In genomic region chr5:151082976-151083651, GRCh38 we compare ENCODE assay signal across 8 cellular contexts. TPM values are rescaled to one million over a fixed set of nuclear protein-coding genes. Genes with fewer than 3 reads are reported as not detected.
A peak's percentile ranks its signal among the peaks of the same experiment; 100 is the strongest.
DNase-seq lines count a peak whose midpoint lies in the region; ATAC-seq and TF ChIP-seq lines count a peak whose summit lies in the region.

No MANE protein-coding gene starts in this region.

- H3K79me2 ChIP-seq in DOHH2 (ENCODE audit: control insufficient read depth, low read length): peaks cover 42% of the 10 kb centered on the region

- peaks cover 27 to 28% of the 10 kb centered on the region in 2 donors for H3K36me3 Mint-ChIP-seq in activated naive CD4-positive, alpha-beta T cell treated with anti-CD3 and anti-CD28 coated beads, Interleukin-2, amount 50 U/mL, for 72 hours

- H3K36me3 ChIP-seq in DOHH2 (ENCODE audit: control insufficient read depth, low read length) (peaks cover 19% of the 10 kb centered on the region), Peyer's patch (peaks cover 0 to 3% (median 0%) of the 10 kb centered on the region in 3 donors), neutrophil (peaks cover 8% of the 10 kb centered on the region)

- no peak overlapping the region for H3K4me3 ChIP-seq in DOHH2 (ENCODE audit: low read length)
- no peak overlapping the region for H3K4me3 ChIP-seq in Peyer's patch
- H3K4me3 ChIP-seq in neutrophil (ENCODE audit: low read depth in 1 of 2, low read length in 1 of 2): no peak overlapping the region

- H3K9me2 ChIP-seq in DOHH2 (replicated peaks; ENCODE audit: control insufficient read depth, low read length): no peaks in the 10 kb centered on the region

- H3K9me3 ChIP-seq in DOHH2 (ENCODE audit: control insufficient read depth, insufficient read depth, low read length) (no peaks in the 10 kb centered on the region), Peyer's patch (no peaks in the 10 kb centered on the region), neutrophil (no peaks in the 10 kb centered on the region)

- H3F3A ChIP-seq in DOHH2 (ENCODE audit: control insufficient read depth, insufficient read depth): peaks cover 3% of the 10 kb centered on the region; the same call in 1 of the 2 replicates

- H3K4me1 ChIP-seq in DOHH2 (ENCODE audit: control insufficient read depth, low read length) (peaks cover 69% of the 10 kb centered on the region), Peyer's patch (peaks cover 13 to 73% (median 40%) of the 10 kb centered on the region in 4 donors), neutrophil (ENCODE audit: control insufficient read depth in 1 of 2, insufficient read depth in 1 of 2, low read depth in 1 of 2, low read length in 1 of 2) (peaks cover 71 to 73% of the 10 kb centered on the region in 2 experiments)

- H3K27me3 ChIP-seq in DOHH2 (ENCODE audit: control insufficient read depth, low read length) (no peaks in the 10 kb centered on the region), Peyer's patch (no peaks in the 10 kb centered on the region), neutrophil (no peaks in the 10 kb centered on the region)

- peak; percentile 30 to 45 for ATAC-seq in activated naive CD4-positive, alpha-beta T cell treated with anti-CD3 and anti-CD28 coated beads, Interleukin-2, amount 50 U/mL, for 72 hours
- no peak for ATAC-seq in HG02970 (IDR thresholded peaks at IDR 0.05; ENCODE audit: low FRiP score, unreplicated experiment)
- ATAC-seq in HG03139 (IDR thresholded peaks at IDR 0.05; ENCODE audit: unreplicated experiment): no peak

- peak in 1 of 2 donors; percentile 72 for TF ChIP-seq POLR2A in Peyer's patch (IDR thresholded peaks at IDR 0.05)

- no peak overlapping the region for H3K27ac ChIP-seq in DOHH2 (ENCODE audit: low read depth, low read length)
- H3K27ac ChIP-seq in Peyer's patch: peak overlapping the region; percentile 97 to 100 (median 98)
- H3K27ac ChIP-seq in neutrophil: peak overlapping the region; percentile 100

- peaks cover under 1% of the 10 kb centered on the region; the same call in 1 of the 2 replicates for H4K20me1 ChIP-seq in DOHH2 (ENCODE audit: control insufficient read depth, insufficient read depth, low read depth, low read length)

- H3K27ac Mint-ChIP-seq in activated naive CD4-positive, alpha-beta T cell treated with anti-CD3 and anti-CD28 coated beads, Interleukin-2, amount 50 U/mL, for 72 hours: peak overlapping the region; percentile 76 to 77

- peak overlapping the region; percentile 73 for H3K4me2 ChIP-seq in DOHH2 (ENCODE audit: low read length)

- TF ChIP-seq CTCF in DOHH2 (IDR thresholded peaks at IDR 0.05; ENCODE audit: low read depth, low read length, poor library complexity, severe bottlenecking) (no peak), Peyer's patch (IDR thresholded peaks at IDR 0.05) (no peak), neutrophil (IDR thresholded peaks at IDR 0.05) (no peak)

- DNase-seq in Peyer's patch: peak in 2 of 3 donors; percentile 75 to 84
- DNase-seq in activated naive CD4-positive, alpha-beta T cell treated with anti-CD3 and anti-CD28 coated beads, Interleukin-2, amount 50 U/mL, for 72 hours (ENCODE audit: low spot score in 2 of 2): peak; percentile 52 to 78
- no peak for DNase-seq in superior temporal gyrus (ENCODE audit: extremely low spot score)
- no peak for DNase-seq in NCI-H446 treated with DMSO at 0.1 percent for 48 hours (lab: John Stamatoyannopoulos, UW)

- H3K9me3 Mint-ChIP-seq in activated naive CD4-positive, alpha-beta T cell treated with anti-CD3 and anti-CD28 coated beads, Interleukin-2, amount 50 U/mL, for 72 hours: no peaks in the 10 kb centered on the region

RNA-seq across cellular contexts. Expression of gene TNIP1, which starts 2.3 kb away (rescaled TPM):
- total RNA-seq in Peyer's patch: 100 to 1,000 TPM; 191 to 352 (median 266) TPM
- 100 to 1,000 TPM; 221 to 276 TPM for total RNA-seq in activated naive CD4-positive, alpha-beta T cell treated with anti-CD3 and anti-CD28 coated beads, Interleukin-2, amount 50 U/mL, for 72 hours

Comparison
In these comparisons a context has a peak if more than half of its experiments do, and no peak if none do; other contexts are left out.
1. DNase-seq: peak in Peyer's patch (2 of 3) and activated naive CD4-positive, alpha-beta T cell treated with anti-CD3 and anti-CD28 coated beads, Interleukin-2, amount 50 U/mL, for 72 hours (2 of 2); none in superior temporal gyrus (single experiment) and NCI-H446 treated with DMSO at 0.1 percent for 48 hours (single experiment).
2. ATAC-seq: peak in activated naive CD4-positive, alpha-beta T cell treated with anti-CD3 and anti-CD28 coated beads, Interleukin-2, amount 50 U/mL, for 72 hours (2 of 2); none in HG02970 (single experiment) and HG03139 (single experiment).